8 cellular contexts compared by ENCODE assay signal in genomic region chr19:16896098-16896912, GRCh38. TPM values are rescaled to one million over a fixed set of nuclear protein-coding genes. Genes with fewer than 3 reads are reported as not detected.
DNase-seq lines count a peak whose midpoint lies in the region; ATAC-seq, FAIRE-seq and TF ChIP-seq lines count a peak whose summit lies in the region.

No MANE protein-coding gene starts in this region.

- no peak for TF ChIP-seq CTCF in A549 (IDR thresholded peaks at IDR 0.05)

- H4K20me1 ChIP-seq in GM23248 (ENCODE audit: insufficient read depth): no peaks in the 10 kb centered on the region

- TF ChIP-seq EP300 in A549 (IDR thresholded peaks at IDR 0.05): no peak

- in situ Hi-C loops in GM23248 (cut with MboI): no loop called here

- H3K79me2 ChIP-seq in GM23248 (ENCODE audit: insufficient read depth): no peaks in the 10 kb centered on the region

- no peaks in the 10 kb centered on the region for H3F3A ChIP-seq in GM23248 (ENCODE audit: insufficient read depth)

- 82% methylated on average over 8 of the region's 58 CpGs for WGBS in A549 (ENCODE audit: missing lambda C conversion rate)
- WGBS in GM23248 (ENCODE audit: low coverage in 1 of 2, low lambda C conversion rate in 2 of 2, missing lambda C conversion rate in 2 of 2), 2 experiments: 6 to 10% methylated on average over 25 to 32 of the region's 58 CpGs

- DNase-seq in A549 (ENCODE audit: low read depth in 1 of 2, low spot score in 1 of 2): no peak
- no peak for DNase-seq in GM23248
- DNase-seq in activated CD4-positive, alpha-beta memory T cell treated with anti-CD3 and anti-CD28 coated beads for 36 hours: no peak
- peak in 1 of 2 donors; percentile 29 for DNase-seq in stimulated activated naive CD8-positive, alpha-beta T cell treated with anti-CD3 and anti-CD28 coated beads, Interleukin-15, amount 100 ng/mL, for 72 hours
- DNase-seq in NCI-H526 (lab: John Stamatoyannopoulos, UW): no peak
- no peak for DNase-seq in GDM1 (lab: John Stamatoyannopoulos, UW)
- no peak for DNase-seq in pons (ENCODE audit: low spot score)

- peak overlapping the region; percentile 43 for H3K4me3 Mint-ChIP-seq in activated CD4-positive, alpha-beta memory T cell treated with anti-CD3 and anti-CD28 coated beads for 36 hours
- peak overlapping the region; percentile 69 to 73 for H3K4me3 Mint-ChIP-seq in stimulated activated naive CD8-positive, alpha-beta T cell treated with anti-CD3 and anti-CD28 coated beads, Interleukin-15, amount 100 ng/mL, for 72 hours

- no peak for ATAC-seq in A549
- peak; percentile 4 for ATAC-seq in stimulated activated naive CD8-positive, alpha-beta T cell treated with anti-CD3 and anti-CD28 coated beads, Interleukin-15, amount 100 ng/mL, for 72 hours

- TF ChIP-seq POLR2A in A549 (IDR thresholded peaks at IDR 0.05; ENCODE audit: low read length): no peak

- no peak for TF ChIP-seq RAD21 in A549 (conservative IDR thresholded peaks at IDR 0.05 in 1 of 2, IDR thresholded peaks at IDR 0.05 in 1 of 2)

- H3K27ac Mint-ChIP-seq in activated CD4-positive, alpha-beta memory T cell treated with anti-CD3 and anti-CD28 coated beads for 36 hours: no peak overlapping the region
- H3K27ac Mint-ChIP-seq in stimulated activated naive CD8-positive, alpha-beta T cell treated with anti-CD3 and anti-CD28 coated beads, Interleukin-15, amount 100 ng/mL, for 72 hours: peak overlapping the region in 1 of 2 donors; percentile 63

- peak overlapping the region; percentile 51 for H2AFZ ChIP-seq in GM23248

- no peaks in the 10 kb centered on the region for H3K36me3 Mint-ChIP-seq in activated CD4-positive, alpha-beta memory T cell treated with anti-CD3 and anti-CD28 coated beads for 36 hours

- intact Hi-C loops in activated CD4-positive, alpha-beta memory T cell treated with anti-CD3 and anti-CD28 coated beads for 36 hours (cut with micrococcal nuclease): no loop called here

- H3K9ac ChIP-seq in GM23248: peak overlapping the region; percentile 31; the same call in 1 of the 2 replicates

- peaks cover 18% of the 10 kb centered on the region for H3K4me1 Mint-ChIP-seq in activated CD4-positive, alpha-beta memory T cell treated with anti-CD3 and anti-CD28 coated beads for 36 hours (ENCODE audit: low read depth)
- peaks cover 57% of the 10 kb centered on the region for H3K4me1 Mint-ChIP-seq in stimulated activated naive CD8-positive, alpha-beta T cell treated with anti-CD3 and anti-CD28 coated beads, Interleukin-15, amount 100 ng/mL, for 72 hours

- no peaks in the 10 kb centered on the region for H3K36me3 ChIP-seq in GM23248 (ENCODE audit: low read depth)

- H3K27me3 ChIP-seq in GM23248 (replicated peaks; ENCODE audit: insufficient read depth): no peaks in the 10 kb centered on the region

- peak overlapping the region; percentile 53 for H3K4me2 ChIP-seq in A549
- H3K4me2 ChIP-seq in GM23248 (ENCODE audit: unreplicated experiment): peak overlapping the region; percentile 35

- H3K27ac ChIP-seq in A549 (peak overlapping the region in 1 of 2 experiments; percentile 41; a peak in 1 of 6 replicates), GM23248 (no peak overlapping the region)

- CTCF ChIA-PET in A549 (lab: Yijun Ruan, JAX): no interaction called here
- CTCF ChIA-PET in activated CD4-positive, alpha-beta memory T cell treated with anti-CD3 and anti-CD28 coated beads for 36 hours (lab: Charles Lee): no interaction called here

- H3K9me2 ChIP-seq in GM23248 (ENCODE audit: insufficient read depth): no peaks in the 10 kb centered on the region

- H3K9me3 Mint-ChIP-seq in activated CD4-positive, alpha-beta memory T cell treated with anti-CD3 and anti-CD28 coated beads for 36 hours: no peaks in the 10 kb centered on the region
- H3K9me3 Mint-ChIP-seq in stimulated activated naive CD8-positive, alpha-beta T cell treated with anti-CD3 and anti-CD28 coated beads, Interleukin-15, amount 100 ng/mL, for 72 hours: no peaks in the 10 kb centered on the region

- H3K9me3 ChIP-seq in A549 (no peaks in the 10 kb centered on the region), GM23248 (ENCODE audit: low read depth) (no peaks in the 10 kb centered on the region)

- no peak overlapping the region; the same call in 2 of the 3 replicates for H3K4me3 ChIP-seq in A549
- H3K4me3 ChIP-seq in GM23248: peak overlapping the region; percentile 60
- peak overlapping the region; percentile 45 for H3K4me3 ChIP-seq in iPS-11a (ENCODE audit: low read depth, low read length)

- no peaks in the 10 kb centered on the region for H3K4me1 ChIP-seq in A549
- H3K4me1 ChIP-seq in GM23248 (ENCODE audit: insufficient read depth): no peaks in the 10 kb centered on the region

- POLR2A ChIA-PET in A549 (lab: Yijun Ruan, JAX): no interaction called here
- POLR2A ChIA-PET in activated CD4-positive, alpha-beta memory T cell treated with anti-CD3 and anti-CD28 coated beads for 36 hours (lab: Charles Lee): no interaction called here

- peaks cover 20% of the 10 kb centered on the region for H3K27me3 Mint-ChIP-seq in activated CD4-positive, alpha-beta memory T cell treated with anti-CD3 and anti-CD28 coated beads for 36 hours
- peaks cover 46% of the 10 kb centered on the region for H3K27me3 Mint-ChIP-seq in stimulated activated naive CD8-positive, alpha-beta T cell treated with anti-CD3 and anti-CD28 coated beads, Interleukin-15, amount 100 ng/mL, for 72 hours

- no peak for FAIRE-seq in A549 (lab: Jason Lieb, UNC)

TF ChIP-seq in A549, 52 proteins besides CTCF, POLR2A, EP300 and RAD21:
- TF ChIP-seq HDAC2 (IDR thresholded peaks at IDR 0.05) (no peak), JUNB (IDR thresholded peaks at IDR 0.05) (no peak), HOXB5 (CRISPR knock-in tag; IDR thresholded peaks at IDR 0.05) (no peak), TFCP2L1 (CRISPR knock-in tag; IDR thresholded peaks at IDR 0.05) (no peak), HOXA7 (CRISPR knock-in tag; IDR thresholded peaks at IDR 0.05) (no peak), RARB (CRISPR knock-in tag; IDR thresholded peaks at IDR 0.05) (no peak), JUN (IDR thresholded peaks at IDR 0.05) (no peak), CEBPB (IDR thresholded peaks at IDR 0.05) (no peak), PHF8 (IDR thresholded peaks at IDR 0.05; ENCODE audit: borderline replicate concordance, low read depth) (no peak), KDM1A (IDR thresholded peaks at IDR 0.05; ENCODE audit: low read depth) (no peak), FOSL2 (IDR thresholded peaks at IDR 0.05) (no peak), FOSL2 (CRISPR knock-in tag; IDR thresholded peaks at IDR 0.05) (no peak)
- TF ChIP-seq, protein P1, sequence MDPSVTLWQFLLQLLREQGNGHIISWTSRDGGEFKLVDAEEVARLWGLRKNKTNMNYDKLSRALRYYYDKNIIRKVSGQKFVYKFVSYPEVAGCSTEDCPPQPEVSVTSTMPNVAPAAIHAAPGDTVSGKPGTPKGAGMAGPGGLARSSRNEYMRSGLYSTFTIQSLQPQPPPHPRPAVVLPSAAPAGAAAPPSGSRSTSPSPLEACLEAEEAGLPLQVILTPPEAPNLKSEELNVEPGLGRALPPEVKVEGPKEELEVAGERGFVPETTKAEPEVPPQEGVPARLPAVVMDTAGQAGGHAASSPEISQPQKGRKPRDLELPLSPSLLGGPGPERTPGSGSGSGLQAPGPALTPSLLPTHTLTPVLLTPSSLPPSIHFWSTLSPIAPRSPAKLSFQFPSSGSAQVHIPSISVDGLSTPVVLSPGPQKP (IDR thresholded peaks at IDR 0.05; ENCODE audit: low read depth, low read length): no peak
- TF ChIP-seq, protein P2, sequence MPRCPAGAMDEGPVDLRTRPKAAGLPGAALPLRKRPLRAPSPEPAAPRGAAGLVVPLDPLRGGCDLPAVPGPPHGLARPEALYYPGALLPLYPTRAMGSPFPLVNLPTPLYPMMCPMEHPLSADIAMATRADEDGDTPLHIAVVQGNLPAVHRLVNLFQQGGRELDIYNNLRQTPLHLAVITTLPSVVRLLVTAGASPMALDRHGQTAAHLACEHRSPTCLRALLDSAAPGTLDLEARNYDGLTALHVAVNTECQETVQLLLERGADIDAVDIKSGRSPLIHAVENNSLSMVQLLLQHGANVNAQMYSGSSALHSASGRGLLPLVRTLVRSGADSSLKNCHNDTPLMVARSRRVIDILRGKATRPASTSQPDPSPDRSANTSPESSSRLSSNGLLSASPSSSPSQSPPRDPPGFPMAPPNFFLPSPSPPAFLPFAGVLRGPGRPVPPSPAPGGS (IDR thresholded peaks at IDR 0.05): no peak

RNA-seq across cellular contexts. Expression of gene F2RL3, which starts 7.5 kb away (rescaled TPM):
- polyA plus RNA-seq in A549 (2011; rRNA removed) (not detected in 2 replicates), A549 (2017; fragmentation: RNase III; extraction: RNeasy Plus Mini Kit Qiagen cat#74134 plus additional on column Dnase treatment) (not detected in 3 replicates), GM23248 (2016; fragmentation: Nextera tagmentation; extraction: Ambion mirVana) (not detected in 2 replicates)
- polyA plus RNA-seq in A549 (2012; cell fraction: cytosol; rRNA removed): not detected in 2 replicates
- not detected in 2 replicates for polyA plus RNA-seq in A549 (2012; cell fraction: nucleus; rRNA removed)
- not detected in 2 replicates for polyA minus RNA-seq in A549 (2011; rRNA and poly(A)+ RNA removed)
- total RNA-seq in GM23248 (2014; rRNA removed; shearing (Covaris generic)): not detected in 2 replicates
- total RNA-seq in activated CD4-positive, alpha-beta memory T cell treated with anti-CD3 and anti-CD28 coated beads for 36 hours: not detected
